In genomic region chr9:133351908-133352634, GRCh38 we compare ENCODE assay signal across 8 cellular contexts. TPM values are rescaled to one million over a fixed set of nuclear protein-coding genes. Genes with fewer than 3 reads are reported as not detected.
DNase-seq lines count a peak whose midpoint lies in the region; ATAC-seq, FAIRE-seq and TF ChIP-seq lines count a peak whose summit lies in the region.

No MANE protein-coding gene starts in this region.

- H3K36me3 Mint-ChIP-seq in activated naive CD4-positive, alpha-beta T cell treated with anti-CD3 and anti-CD28 coated beads, Interleukin-2, amount 50 U/mL, for 24 hours = peaks cover 23% of the 10 kb centered on the region

- no peak for ATAC-seq in GM21786 (IDR thresholded peaks at IDR 0.05; ENCODE audit: unreplicated experiment)

- H3K4me3 ChIP-seq in GM06990 (replicated peaks; ENCODE audit: low read depth, low read length) (no peak overlapping the region), kidney (ENCODE audit: low read length in 2 of 2) (no peak overlapping the region)

- no peaks in the 10 kb centered on the region for H3K27me3 Mint-ChIP-seq in activated naive CD4-positive, alpha-beta T cell treated with anti-CD3 and anti-CD28 coated beads, Interleukin-2, amount 50 U/mL, for 24 hours

- H3K9me3 ChIP-seq in kidney (ENCODE audit: control insufficient read depth in 1 of 2, low read length in 2 of 2) = no peaks in the 10 kb centered on the region

- H3K4me3 Mint-ChIP-seq in activated naive CD4-positive, alpha-beta T cell treated with anti-CD3 and anti-CD28 coated beads, Interleukin-2, amount 50 U/mL, for 24 hours = peak overlapping the region; percentile 30

- H3K36me3 ChIP-seq in GM06990 (ENCODE audit: control insufficient read depth, insufficient read depth, low read length) = peaks cover 30% of the 10 kb centered on the region
- peaks cover 25 to 35% of the 10 kb centered on the region in 2 donors for H3K36me3 ChIP-seq in kidney (ENCODE audit: control insufficient read depth in 1 of 2, insufficient read depth in 2 of 2, low read length in 2 of 2)

- no peaks in the 10 kb centered on the region for H3K9me3 Mint-ChIP-seq in activated naive CD4-positive, alpha-beta T cell treated with anti-CD3 and anti-CD28 coated beads, Interleukin-2, amount 50 U/mL, for 24 hours

- intact Hi-C loops in kidney (cut with DNase I) (no loop called here), posterior vena cava (cut with DNase I) (no loop called here)

- no peak overlapping the region for H3K9ac ChIP-seq in kidney (ENCODE audit: low read length in 2 of 2)

- H3K27me3 ChIP-seq in GM06990 (replicated peaks; ENCODE audit: control insufficient read depth, insufficient read depth, low read length) = no peaks in the 10 kb centered on the region

- peaks cover 0 to 21% of the 10 kb centered on the region in 2 donors for H3K4me1 ChIP-seq in kidney (ENCODE audit: control insufficient read depth in 1 of 2, insufficient read depth in 1 of 2, low read depth in 1 of 2, low read length in 2 of 2)

- DNase-seq in A172 (ENCODE audit: low spot score) (peak; percentile 52), GM06990 (ENCODE audit: extremely low read depth, insufficient read length) (no peak), NOMO-1 (lab: John Stamatoyannopoulos, UW; ENCODE audit: unreplicated experiment in 2 of 2) (peak; percentile 51 to 56), kidney (peak; percentile 74), posterior vena cava (ENCODE audit: low spot score) (no peak), inferior parietal cortex (ENCODE audit: extremely low spot score) (no peak)

- peaks cover 40% of the 10 kb centered on the region for H3K4me1 Mint-ChIP-seq in activated naive CD4-positive, alpha-beta T cell treated with anti-CD3 and anti-CD28 coated beads, Interleukin-2, amount 50 U/mL, for 24 hours

- peak overlapping the region; percentile 65 for H3K27ac Mint-ChIP-seq in activated naive CD4-positive, alpha-beta T cell treated with anti-CD3 and anti-CD28 coated beads, Interleukin-2, amount 50 U/mL, for 24 hours

- TF ChIP-seq CTCF in GM06990 (IDR thresholded peaks at IDR 0.05; ENCODE audit: insufficient read depth, low read length, poor library complexity, severe bottlenecking) (peak; percentile 70), kidney (IDR thresholded peaks at IDR 0.05; ENCODE audit: borderline replicate concordance, extremely low read depth, insufficient read depth) (no peak)

- FAIRE-seq in kidney (lab: Jason Lieb, UNC) = no peak

- H3K27ac ChIP-seq in kidney (ENCODE audit: low read depth in 2 of 2, low read length in 2 of 2) = no peak overlapping the region

RNA-seq across cellular contexts. Expression of gene RPL7A, which starts 4.1 kb away (rescaled TPM):
- 2,228 and 2,364 TPM in 2 replicates for total RNA-seq in A172 (2014; rRNA removed; shearing (Covaris generic))
- total RNA-seq in kidney = 1,502 TPM
- 2,097 TPM for polyA plus RNA-seq in kidney (ENCODE audit: insufficient read depth, low read depth, low replicate concordance)
- total RNA-seq in posterior vena cava = 1,000 to 10,000 TPM; 1,252 to 1,287 TPM

RNA-seq across cellular contexts. Expression of gene MED22, which starts 4.1 kb away (rescaled TPM):
- 17.9 and 30.0 TPM in 2 replicates for total RNA-seq in A172 (2014; rRNA removed; shearing (Covaris generic))
- 32.7 TPM for total RNA-seq in kidney
- polyA plus RNA-seq in kidney (ENCODE audit: insufficient read depth, low read depth, low replicate concordance) = 24.6 TPM
- 10 to 100 TPM; 28.6 to 28.9 TPM for total RNA-seq in posterior vena cava

RNA-seq across cellular contexts. Expression of gene SURF1, which starts 4.2 kb away (rescaled TPM):
- 74.4 and 75.2 TPM in 2 replicates for total RNA-seq in A172 (2014; rRNA removed; shearing (Covaris generic))
- total RNA-seq in kidney = 45.0 TPM
- 165 TPM for polyA plus RNA-seq in kidney (ENCODE audit: insufficient read depth, low read depth, low replicate concordance)
- total RNA-seq in posterior vena cava = 10 to 100 TPM; 27.7 to 30.2 TPM

RNA-seq across cellular contexts. Expression of gene SURF2, which starts 4.3 kb away (rescaled TPM):
- 26.3 and 43.1 TPM in 2 replicates for total RNA-seq in A172 (2014; rRNA removed; shearing (Covaris generic))
- total RNA-seq in kidney (23.5 TPM), posterior vena cava (10 to 100 TPM; 11.8 to 12.0 TPM)
- polyA plus RNA-seq in kidney (ENCODE audit: insufficient read depth, low read depth, low replicate concordance) = 61.2 TPM

RNA-seq across cellular contexts. Expression of gene SURF6, which starts 16.1 kb away (rescaled TPM):
- 11.4 and 19.5 TPM in 2 replicates for total RNA-seq in A172 (2014; rRNA removed; shearing (Covaris generic))
- total RNA-seq in kidney (17.3 TPM), posterior vena cava (10 to 100 TPM; 11.5 to 12.0 TPM)
- polyA plus RNA-seq in kidney (ENCODE audit: insufficient read depth, low read depth, low replicate concordance) = 16.8 TPM

Comparison
In these comparisons a context has a peak if more than half of its experiments do, and no peak if none do; other contexts are left out.
1. DNase-seq: peak in A172 (single experiment), NOMO-1 (2 of 2) and kidney (single experiment); none in GM06990 (single experiment), posterior vena cava (single experiment) and inferior parietal cortex (single experiment).